Comparison of ENCODE assay signal across 11 cellular contexts in genomic region chr11:88447285-88447684, GRCh38.
"Had no signal": no experiment of that assay in that cellular context is flagged by ENCODE, and none has a peak within 500 bp of the region (broad histone marks: within the 10 kb centered on the region; RNA-seq: fewer than 3 reads in every experiment).

No MANE protein-coding gene starts in this region.

- DNase-seq: activated CD4-positive, alpha-beta T cell treated with anti-CD3 and anti-CD28 coated beads for 1 hour; activated CD8-positive, alpha-beta memory T cell treated with anti-CD3 and anti-CD28 coated beads, Interleukin-2, amount 50 U/mL, for 4 hours; activated CD8-positive, alpha-beta T cell treated with anti-CD3 and anti-CD28 coated beads for 36 hours; activated naive CD4-positive, alpha-beta T cell treated with Interleukin-2 at 50 U/mL for 16 hours; foreskin keratinocyte; immature natural killer cell; left cardiac atrium; naive B cell; retina; stimulated activated CD4-positive, alpha-beta T cell treated with anti-CD3 and anti-CD28 coated beads, Interleukin-15, amount 100 ng/mL, for 24 hours; stimulated activated CD4-positive, alpha-beta T cell treated with anti-CD3 and anti-CD28 coated beads, Interleukin-4, amount 100 ng/mL, for 4 hours had no signal

- ATAC-seq: activated CD8-positive, alpha-beta T cell treated with anti-CD3 and anti-CD28 coated beads for 36 hours; foreskin keratinocyte; left cardiac atrium had no signal
